Comparison of ENCODE assay signal across 8 cellular contexts in the genomic region with DNA sequence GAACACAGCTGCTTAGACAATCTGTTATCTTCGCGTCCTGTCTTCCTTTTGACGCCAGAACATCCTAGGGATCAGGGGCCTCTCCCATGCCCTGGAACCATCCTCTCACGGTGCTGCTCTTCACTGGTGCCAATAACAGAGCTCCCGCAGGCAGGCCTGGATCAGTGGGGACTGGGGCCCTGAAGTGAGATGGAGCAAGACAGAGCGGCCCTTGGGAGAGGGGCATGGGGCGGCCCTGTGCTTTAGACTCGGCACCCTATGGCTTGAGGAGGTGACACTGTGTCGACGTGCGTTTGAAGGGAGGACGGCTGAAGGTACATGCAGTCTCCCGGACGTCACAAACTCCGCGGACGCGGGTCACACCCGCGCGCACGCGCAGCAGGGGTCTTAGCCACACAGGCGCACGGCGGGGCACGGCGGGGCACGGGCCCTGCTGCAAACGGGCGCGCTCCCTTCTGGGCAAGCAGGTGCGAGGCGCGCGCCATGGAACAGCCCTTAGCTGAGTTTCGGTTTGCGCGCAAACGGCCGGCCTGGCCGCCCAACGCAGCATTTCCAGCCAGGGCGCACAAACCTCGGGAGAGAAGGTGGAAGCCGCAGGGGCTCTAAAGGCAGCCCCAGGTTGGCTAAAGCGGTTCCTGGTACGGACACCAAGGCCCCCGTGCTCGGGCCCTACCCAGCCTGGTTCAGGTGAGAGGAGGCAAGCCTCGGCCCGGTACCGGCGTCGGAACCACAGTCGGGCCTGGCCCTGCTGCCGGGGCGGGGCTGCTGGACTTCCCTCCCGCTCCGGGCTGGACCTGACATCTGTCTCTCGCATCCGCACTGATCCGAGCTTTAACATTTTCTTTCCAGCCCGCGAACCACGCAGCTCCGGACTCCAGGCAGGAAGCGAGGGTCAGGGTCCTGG. TPM values are rescaled to one million over a fixed set of nuclear protein-coding genes. Genes with fewer than 3 reads are reported as not detected.
DNase-seq lines count a peak whose midpoint lies in the region; ATAC-seq and TF ChIP-seq lines count a peak whose summit lies in the region.

No MANE protein-coding gene starts in this region.

- H3K9me3 ChIP-seq in heart left ventricle: no peaks in the 10 kb centered on the region
- no peaks in the 10 kb centered on the region for H3K9me3 ChIP-seq in hepatocyte (ENCODE audit: low read depth)
- no peaks in the 10 kb centered on the region for H3K9me3 ChIP-seq in spleen

- H3K4me3 ChIP-seq in heart left ventricle: peak overlapping the region in 11 of 12 donors; percentile 16 to 49 (median 42)
- H3K4me3 ChIP-seq in WI38 (ENCODE audit: low read depth, low read length): peak overlapping the region; percentile 41
- H3K4me3 ChIP-seq in hepatocyte: peak overlapping the region; percentile 45
- peak overlapping the region in 7 of 8 donors; percentile 31 to 69 (median 38) for H3K4me3 ChIP-seq in spleen

- TF ChIP-seq POLR2A in heart left ventricle (IDR thresholded peaks at IDR 0.05) (no peak), spleen (IDR thresholded peaks at IDR 0.05) (no peak)

- H3K4me1 ChIP-seq in heart left ventricle (peaks cover 0 to 29% (median 12%) of the 10 kb centered on the region in 12 donors), hepatocyte (ENCODE audit: insufficient read depth) (peaks cover 17% of the 10 kb centered on the region), spleen (peaks cover 3 to 32% (median 26%) of the 10 kb centered on the region in 6 donors)

- WGBS in heart left ventricle, 4 donors: 1 to 2% (median 1%) methylated on average over 27 to 68 of the region's 68 CpGs
- 2% methylated on average over 59 of the region's 68 CpGs for WGBS in hepatocyte (ENCODE audit: low lambda C conversion rate, missing lambda C conversion rate)
- WGBS in spleen, 5 donors: 0 to 2% (median 2%) methylated on average over 34 to 68 of the region's 68 CpGs

- intact Hi-C loops in heart left ventricle (cut with DNase I) (no loop called here), cardiac septum (cut with DNase I) (no loop called here), spleen (cut with DNase I; ENCODE audit: low total_unique reads) (no loop called here)

- H3K4me2 ChIP-seq in hepatocyte: peak overlapping the region; percentile 95

- H3K36me3 ChIP-seq in heart left ventricle (no peaks in the 10 kb centered on the region), hepatocyte (replicated peaks; ENCODE audit: insufficient read depth, low read depth) (no peaks in the 10 kb centered on the region), spleen (no peaks in the 10 kb centered on the region)

- H4K20me1 ChIP-seq in hepatocyte (ENCODE audit: insufficient read depth, poor library complexity, severe bottlenecking): no peaks in the 10 kb centered on the region

- no peaks in the 10 kb centered on the region for H3K79me2 ChIP-seq in hepatocyte

- TF ChIP-seq CTCF in heart left ventricle (IDR thresholded peaks at IDR 0.05): no peak
- no peak for TF ChIP-seq CTCF in WI38 (IDR thresholded peaks at IDR 0.05; ENCODE audit: low read depth, low read length)
- TF ChIP-seq CTCF in hepatocyte (IDR thresholded peaks at IDR 0.05; ENCODE audit: poor library complexity): no peak
- no peak for TF ChIP-seq CTCF in spleen (IDR thresholded peaks at IDR 0.05 in 8 of 11, conservative IDR thresholded peaks at IDR 0.05 in 3 of 11)

- DNase-seq in heart left ventricle: no peak
- no peak for DNase-seq in cardiac septum (ENCODE audit: low spot score)
- peak; percentile 40 for DNase-seq in hepatocyte (ENCODE audit: low spot score)
- no peak for DNase-seq in spleen
- DNase-seq in medulla oblongata (ENCODE audit: extremely low spot score): no peak
- no peak for DNase-seq in central memory CD4-positive, alpha-beta T cell

- ATAC-seq in heart left ventricle (peak in 2 of 4 donors; percentile 34 to 43), HG02588 (IDR thresholded peaks at IDR 0.05; ENCODE audit: unreplicated experiment) (no peak)

- H3K27ac ChIP-seq in heart left ventricle: no peak overlapping the region
- no peak overlapping the region for H3K27ac ChIP-seq in hepatocyte
- H3K27ac ChIP-seq in spleen: no peak overlapping the region

- no peaks in the 10 kb centered on the region for H3K9me2 ChIP-seq in hepatocyte (replicated peaks; ENCODE audit: insufficient read depth)

- H3K27me3 ChIP-seq in heart left ventricle: peaks cover 19 to 77% (median 45%) of the 10 kb centered on the region in 9 donors
- H3K27me3 ChIP-seq in hepatocyte: peaks cover 92% of the 10 kb centered on the region
- H3K27me3 ChIP-seq in spleen (replicated peaks in 1 of 7): peaks cover 0 to 86% (median 32%) of the 10 kb centered on the region in 7 donors

- peak overlapping the region; percentile 45 for H2AFZ ChIP-seq in hepatocyte

RNA-seq across cellular contexts. Expression of a gene that starts 16.5 kb away (rescaled TPM):
- total RNA-seq in heart left ventricle (under 1 TPM in 2 of 9 donors, not detected in 7; 0.13 to 0.16 TPM), cardiac septum (not detected), hepatocyte (not detected in 2 replicates), spleen (under 1 TPM in 2 of 7 donors, not detected in 5; 0.32 to 0.38 TPM)
- polyA plus RNA-seq in heart left ventricle (under 1 TPM in 1 of 2 donors, not detected in 1; 0.17 TPM), hepatocyte (not detected in 2 replicates), spleen (under 1 TPM in 2 of 3 donors, not detected in 1; 0.02 to 0.15 TPM)
